1 cellular context compared by ENCODE assay signal in genomic region chr5:1161108-1161831, GRCh38.
TF ChIP-seq lines count a peak whose summit lies in the region.

No MANE protein-coding gene starts in this region.

TF ChIP-seq in HepG2, 621 proteins besides CTCF, POLR2A, EP300 and RAD21 (continued from another document and continues in another):
- TF ChIP-seq ZNF318 (CRISPR knock-in tag; IDR thresholded peaks at IDR 0.05) (no peak), KLF11 (CRISPR knock-in tag; IDR thresholded peaks at IDR 0.05) (no peak), SYNCRIP (IDR thresholded peaks at IDR 0.05; ENCODE audit: insufficient read depth, low read depth, low read length) (no peak), TSC22D2 (CRISPR knock-in tag; IDR thresholded peaks at IDR 0.05; ENCODE audit: borderline replicate concordance) (no peak), KDM4B (CRISPR knock-in tag; IDR thresholded peaks at IDR 0.05) (0 out of 2 replicates have a peak, but pooled peaks have one; percentile 12), ZNF678 (CRISPR knock-in tag; IDR thresholded peaks at IDR 0.05) (no peak), ZNF225 (CRISPR knock-in tag; IDR thresholded peaks at IDR 0.05) (no peak), ZGPAT (CRISPR knock-in tag; IDR thresholded peaks at IDR 0.05) (peak; percentile 52), HMG20B (CRISPR knock-in tag; conservative IDR thresholded peaks at IDR 0.05) (no peak; the same call in 1 of the 2 replicates), SMAD1 (CRISPR knock-in tag; IDR thresholded peaks at IDR 0.05; ENCODE audit: borderline replicate concordance, low read depth) (no peak), ZNF513 (CRISPR knock-in tag; conservative IDR thresholded peaks at IDR 0.05) (no peak), ZNF121 (CRISPR knock-in tag; IDR thresholded peaks at IDR 0.05) (peak; percentile 81), ATF1 (CRISPR knock-in tag; IDR thresholded peaks at IDR 0.05) (no peak), ZNF580 (CRISPR knock-in tag; IDR thresholded peaks at IDR 0.05; ENCODE audit: borderline replicate concordance, low read depth) (no peak), ZNF275 (CRISPR knock-in tag; IDR thresholded peaks at IDR 0.05; ENCODE audit: borderline replicate concordance) (no peak), ZNF569 (CRISPR knock-in tag; IDR thresholded peaks at IDR 0.05; ENCODE audit: borderline replicate concordance) (no peak), PAX8 (CRISPR knock-in tag; IDR thresholded peaks at IDR 0.05; ENCODE audit: borderline replicate concordance) (no peak), NR1H2 (CRISPR knock-in tag; IDR thresholded peaks at IDR 0.05; ENCODE audit: borderline replicate concordance, low read depth) (no peak), ZFP82 (CRISPR knock-in tag; IDR thresholded peaks at IDR 0.05; ENCODE audit: borderline replicate concordance) (peak; percentile 49; the same call in 1 of the 2 replicates), CENPBD1 (CRISPR knock-in tag; IDR thresholded peaks at IDR 0.05; ENCODE audit: borderline replicate concordance, low read depth) (no peak), ZNF558 (CRISPR knock-in tag; IDR thresholded peaks at IDR 0.05; ENCODE audit: borderline replicate concordance) (no peak), HNF1A (IDR thresholded peaks at IDR 0.05; ENCODE audit: low read depth) (no peak), HNF1A (CRISPR knock-in tag; IDR thresholded peaks at IDR 0.05; ENCODE audit: borderline replicate concordance) (no peak), NCOA1 (CRISPR knock-in tag; IDR thresholded peaks at IDR 0.05) (no peak), NCOR1 (IDR thresholded peaks at IDR 0.05; ENCODE audit: borderline replicate concordance, low read length) (no peak), SMYD3 (CRISPR knock-in tag; IDR thresholded peaks at IDR 0.05) (no peak), ZNF607 (CRISPR knock-in tag; IDR thresholded peaks at IDR 0.05; ENCODE audit: borderline replicate concordance) (no peak), CSRNP1 (CRISPR knock-in tag; IDR thresholded peaks at IDR 0.05) (0 out of 2 replicates have a peak, but pooled peaks have one; percentile 15), NFKB2 (CRISPR knock-in tag; IDR thresholded peaks at IDR 0.05; ENCODE audit: borderline replicate concordance) (no peak; the same call in 1 of the 2 replicates), TFDP1 (CRISPR knock-in tag; IDR thresholded peaks at IDR 0.05; ENCODE audit: borderline replicate concordance) (peak; percentile 41; the same call in 1 of the 2 replicates), RARA (CRISPR knock-in tag; IDR thresholded peaks at IDR 0.05) (peak; percentile 34; the same call in 1 of the 2 replicates), NBN (conservative IDR thresholded peaks at IDR 0.05) (no peak), HNF4A (CRISPR knock-in tag; IDR thresholded peaks at IDR 0.05) (no peak), NPAS2 (CRISPR knock-in tag; IDR thresholded peaks at IDR 0.05; ENCODE audit: borderline replicate concordance) (no peak), NCOA5 (CRISPR knock-in tag; IDR thresholded peaks at IDR 0.05) (no peak), ZSCAN22 (CRISPR knock-in tag; IDR thresholded peaks at IDR 0.05) (no peak), NONO (IDR thresholded peaks at IDR 0.05) (no peak), NONO (CRISPR knock-in tag; conservative IDR thresholded peaks at IDR 0.05) (peak; percentile 77; the same call in 1 of the 2 replicates), ZNF207 (IDR thresholded peaks at IDR 0.05; ENCODE audit: borderline replicate concordance) (no peak), DMAP1 (CRISPR knock-in tag; IDR thresholded peaks at IDR 0.05) (peak; percentile 61), ATRX (CRISPR knock-in tag; IDR thresholded peaks at IDR 0.05; ENCODE audit: borderline replicate concordance) (no peak), SKI (IDR thresholded peaks at IDR 0.05; ENCODE audit: partially characterized antibody) (no peak), HNRNPUL1 (IDR thresholded peaks at IDR 0.05; ENCODE audit: low read depth, low read length) (no peak), ZFP36L1 (CRISPR knock-in tag; IDR thresholded peaks at IDR 0.05) (no peak), ELF4 (CRISPR knock-in tag; IDR thresholded peaks at IDR 0.05; ENCODE audit: borderline replicate concordance) (no peak), ADNP (CRISPR knock-in tag; IDR thresholded peaks at IDR 0.05) (no peak)
